Comparison of ENCODE assay signal across 8 cellular contexts in genomic region chr1:118223426-118223825, GRCh38. TPM values are rescaled to one million over a fixed set of nuclear protein-coding genes. Genes with fewer than 3 reads are reported as not detected.
DNase-seq lines count a peak whose midpoint lies in the region; ATAC-seq and TF ChIP-seq lines count a peak whose summit lies in the region.

No MANE protein-coding gene starts in this region.

- H3K9me3 ChIP-seq in AG04450 (ENCODE audit: control insufficient read depth, insufficient read depth, low read length): no peaks in the 10 kb centered on the region

- no peak for ATAC-seq in HG03565 (IDR thresholded peaks at IDR 0.05; ENCODE audit: unreplicated experiment)
- ATAC-seq in GM18520 (IDR thresholded peaks at IDR 0.05; ENCODE audit: unreplicated experiment): no peak

- H3K27me3 ChIP-seq in AG04450 (ENCODE audit: control insufficient read depth, insufficient read depth, low read length) (no peaks in the 10 kb centered on the region), H7 (ENCODE audit: control insufficient read depth, insufficient read depth, low read length) (no peaks in the 10 kb centered on the region)

- no peaks in the 10 kb centered on the region for H3K36me3 ChIP-seq in H7 (replicated peaks; ENCODE audit: control insufficient read depth, insufficient read depth, low read length)

- POLR2A ChIA-PET in AG04450 (lab: Yijun Ruan, JAX): no interaction called here

- H3K27ac ChIP-seq in AG04450 (ENCODE audit: low read depth, low read length) (no peak overlapping the region), caudate nucleus (ENCODE audit: low read depth, low read length) (no peak overlapping the region)

- DNase-seq in AG04450 (ENCODE audit: low read depth, low spot score) (no peak), H7 (peak; percentile 57), SK-MEL-5 (ENCODE audit: low read depth, low spot score) (peak; percentile 54), iPS-NIHi7 (ENCODE audit: extremely low spot score) (peak; percentile 72), mucosa of gallbladder (ENCODE audit: low spot score) (no peak), caudate nucleus (lab: John Stamatoyannopoulos, UW) (no peak)

- CTCF ChIA-PET in AG04450 (lab: Charles Lee): interaction anchor here (1.1 kb wide), 1 partner anchor 1052 kb away, joined by 3 read pairs; no protein-coding TSS in a partner anchor

- H3K4me3 ChIP-seq in AG04450 (ENCODE audit: low read depth, low read length): no peak overlapping the region
- H3K4me3 ChIP-seq in H7 (ENCODE audit: insufficient read depth, low read depth, low read length): no peak overlapping the region

- in situ Hi-C loops in SK-MEL-5 (cut with HindIII; ENCODE audit: low pct_unique_long_range_greater_than_20kb, low sequenced_read_pairs): no loop called here

- peak; percentile 20 for TF ChIP-seq CTCF in AG04450 (IDR thresholded peaks at IDR 0.05; ENCODE audit: low read depth, low read length)

RNA-seq across cellular contexts. Expression of gene SPAG17, which starts 38.4 kb away (rescaled TPM):
- 0.07 TPM in 1 of 2 replicates, not detected in the other for polyA plus RNA-seq in AG04450 (2011; rRNA removed)
- not detected in 2 replicates for polyA minus RNA-seq in AG04450 (2011; rRNA and poly(A)+ RNA removed)
- 0.67 and 1.8 TPM in 2 replicates for total RNA-seq in H7 (2014; rRNA removed; shearing (Covaris generic))
- not detected in 2 replicates for total RNA-seq in SK-MEL-5 (2014; rRNA removed; shearing (Covaris generic))
- 1.6 TPM in 1 of 2 replicates, not detected in the other for polyA plus RNA-seq in SK-MEL-5 (2015; cell fraction: cytosol; rRNA removed)
- 1.4 and 1.5 TPM in 2 replicates for polyA plus RNA-seq in SK-MEL-5 (2015; cell fraction: nucleus; rRNA removed)
- 2.7 TPM for total RNA-seq in mucosa of gallbladder

Comparison
In these comparisons a context has a peak if more than half of its experiments do, and no peak if none do; other contexts are left out.
1. DNase-seq: peak in H7 (single experiment), SK-MEL-5 (single experiment) and iPS-NIHi7 (single experiment); none in AG04450 (single experiment), mucosa of gallbladder (single experiment) and caudate nucleus (0 of 61).